ENCODE assay signal across 2 cellular contexts in the genomic region with DNA sequence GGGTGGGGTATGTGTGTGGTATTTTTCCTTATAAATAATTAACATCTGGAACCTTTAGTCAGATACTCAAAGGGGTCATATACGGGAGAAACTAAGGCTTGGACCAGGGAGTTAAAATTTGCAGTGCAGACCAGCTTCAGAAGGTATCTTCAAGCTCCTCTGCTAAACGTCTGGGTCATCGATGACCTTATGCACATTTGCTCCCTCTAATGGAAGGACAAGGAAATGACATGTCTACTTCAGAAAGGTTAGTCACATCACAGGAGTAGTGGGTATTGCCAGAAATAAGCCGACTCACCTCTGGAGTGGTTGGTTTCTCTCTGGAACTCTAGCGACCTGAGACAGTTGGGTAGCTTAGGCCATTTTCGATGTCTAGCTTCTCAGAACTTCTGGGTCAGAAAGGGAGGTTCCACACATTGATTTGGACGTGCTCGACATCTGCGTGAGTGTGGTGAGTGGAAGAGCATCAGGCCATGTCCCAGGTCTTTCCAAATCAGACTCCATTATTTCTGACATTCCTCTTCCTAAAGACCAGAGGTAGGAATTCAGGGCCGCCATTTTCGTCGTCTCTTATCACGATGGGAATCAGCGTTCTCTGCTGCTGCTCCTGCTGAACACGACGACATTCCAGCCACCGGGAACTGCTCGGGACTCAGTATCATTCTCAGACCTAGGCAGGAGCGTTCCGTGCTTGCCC.
TF ChIP-seq lines count a peak whose summit lies in the region.

No MANE protein-coding gene starts in this region.

TF ChIP-seq in HEK293, 187 proteins besides CTCF, POLR2A, EP300 and RAD21:
- TF ChIP-seq YY2 (tag by site-specific recombination; IDR thresholded peaks at IDR 0.05) = no peak
- no peak for TF ChIP-seq ZNF23 (tag by site-specific recombination; IDR thresholded peaks at IDR 0.05; ENCODE audit: borderline replicate concordance)
- TF ChIP-seq ZNF654 (tag by site-specific recombination; IDR thresholded peaks at IDR 0.05; ENCODE audit: low read depth) = peak; percentile 46
- no peak for TF ChIP-seq ZSCAN30 (tag by site-specific recombination; IDR thresholded peaks at IDR 0.05)
- no peak for TF ChIP-seq ZNF184 (tag by site-specific recombination; IDR thresholded peaks at IDR 0.05)
- TF ChIP-seq ZBTB17 (tag by site-specific recombination; IDR thresholded peaks at IDR 0.05) = 0 out of 2 replicates have a peak, but pooled peaks have one; percentile 39

TF ChIP-seq in H1, 55 proteins besides CTCF, POLR2A, EP300 and RAD21:
- TF ChIP-seq, protein P1, sequence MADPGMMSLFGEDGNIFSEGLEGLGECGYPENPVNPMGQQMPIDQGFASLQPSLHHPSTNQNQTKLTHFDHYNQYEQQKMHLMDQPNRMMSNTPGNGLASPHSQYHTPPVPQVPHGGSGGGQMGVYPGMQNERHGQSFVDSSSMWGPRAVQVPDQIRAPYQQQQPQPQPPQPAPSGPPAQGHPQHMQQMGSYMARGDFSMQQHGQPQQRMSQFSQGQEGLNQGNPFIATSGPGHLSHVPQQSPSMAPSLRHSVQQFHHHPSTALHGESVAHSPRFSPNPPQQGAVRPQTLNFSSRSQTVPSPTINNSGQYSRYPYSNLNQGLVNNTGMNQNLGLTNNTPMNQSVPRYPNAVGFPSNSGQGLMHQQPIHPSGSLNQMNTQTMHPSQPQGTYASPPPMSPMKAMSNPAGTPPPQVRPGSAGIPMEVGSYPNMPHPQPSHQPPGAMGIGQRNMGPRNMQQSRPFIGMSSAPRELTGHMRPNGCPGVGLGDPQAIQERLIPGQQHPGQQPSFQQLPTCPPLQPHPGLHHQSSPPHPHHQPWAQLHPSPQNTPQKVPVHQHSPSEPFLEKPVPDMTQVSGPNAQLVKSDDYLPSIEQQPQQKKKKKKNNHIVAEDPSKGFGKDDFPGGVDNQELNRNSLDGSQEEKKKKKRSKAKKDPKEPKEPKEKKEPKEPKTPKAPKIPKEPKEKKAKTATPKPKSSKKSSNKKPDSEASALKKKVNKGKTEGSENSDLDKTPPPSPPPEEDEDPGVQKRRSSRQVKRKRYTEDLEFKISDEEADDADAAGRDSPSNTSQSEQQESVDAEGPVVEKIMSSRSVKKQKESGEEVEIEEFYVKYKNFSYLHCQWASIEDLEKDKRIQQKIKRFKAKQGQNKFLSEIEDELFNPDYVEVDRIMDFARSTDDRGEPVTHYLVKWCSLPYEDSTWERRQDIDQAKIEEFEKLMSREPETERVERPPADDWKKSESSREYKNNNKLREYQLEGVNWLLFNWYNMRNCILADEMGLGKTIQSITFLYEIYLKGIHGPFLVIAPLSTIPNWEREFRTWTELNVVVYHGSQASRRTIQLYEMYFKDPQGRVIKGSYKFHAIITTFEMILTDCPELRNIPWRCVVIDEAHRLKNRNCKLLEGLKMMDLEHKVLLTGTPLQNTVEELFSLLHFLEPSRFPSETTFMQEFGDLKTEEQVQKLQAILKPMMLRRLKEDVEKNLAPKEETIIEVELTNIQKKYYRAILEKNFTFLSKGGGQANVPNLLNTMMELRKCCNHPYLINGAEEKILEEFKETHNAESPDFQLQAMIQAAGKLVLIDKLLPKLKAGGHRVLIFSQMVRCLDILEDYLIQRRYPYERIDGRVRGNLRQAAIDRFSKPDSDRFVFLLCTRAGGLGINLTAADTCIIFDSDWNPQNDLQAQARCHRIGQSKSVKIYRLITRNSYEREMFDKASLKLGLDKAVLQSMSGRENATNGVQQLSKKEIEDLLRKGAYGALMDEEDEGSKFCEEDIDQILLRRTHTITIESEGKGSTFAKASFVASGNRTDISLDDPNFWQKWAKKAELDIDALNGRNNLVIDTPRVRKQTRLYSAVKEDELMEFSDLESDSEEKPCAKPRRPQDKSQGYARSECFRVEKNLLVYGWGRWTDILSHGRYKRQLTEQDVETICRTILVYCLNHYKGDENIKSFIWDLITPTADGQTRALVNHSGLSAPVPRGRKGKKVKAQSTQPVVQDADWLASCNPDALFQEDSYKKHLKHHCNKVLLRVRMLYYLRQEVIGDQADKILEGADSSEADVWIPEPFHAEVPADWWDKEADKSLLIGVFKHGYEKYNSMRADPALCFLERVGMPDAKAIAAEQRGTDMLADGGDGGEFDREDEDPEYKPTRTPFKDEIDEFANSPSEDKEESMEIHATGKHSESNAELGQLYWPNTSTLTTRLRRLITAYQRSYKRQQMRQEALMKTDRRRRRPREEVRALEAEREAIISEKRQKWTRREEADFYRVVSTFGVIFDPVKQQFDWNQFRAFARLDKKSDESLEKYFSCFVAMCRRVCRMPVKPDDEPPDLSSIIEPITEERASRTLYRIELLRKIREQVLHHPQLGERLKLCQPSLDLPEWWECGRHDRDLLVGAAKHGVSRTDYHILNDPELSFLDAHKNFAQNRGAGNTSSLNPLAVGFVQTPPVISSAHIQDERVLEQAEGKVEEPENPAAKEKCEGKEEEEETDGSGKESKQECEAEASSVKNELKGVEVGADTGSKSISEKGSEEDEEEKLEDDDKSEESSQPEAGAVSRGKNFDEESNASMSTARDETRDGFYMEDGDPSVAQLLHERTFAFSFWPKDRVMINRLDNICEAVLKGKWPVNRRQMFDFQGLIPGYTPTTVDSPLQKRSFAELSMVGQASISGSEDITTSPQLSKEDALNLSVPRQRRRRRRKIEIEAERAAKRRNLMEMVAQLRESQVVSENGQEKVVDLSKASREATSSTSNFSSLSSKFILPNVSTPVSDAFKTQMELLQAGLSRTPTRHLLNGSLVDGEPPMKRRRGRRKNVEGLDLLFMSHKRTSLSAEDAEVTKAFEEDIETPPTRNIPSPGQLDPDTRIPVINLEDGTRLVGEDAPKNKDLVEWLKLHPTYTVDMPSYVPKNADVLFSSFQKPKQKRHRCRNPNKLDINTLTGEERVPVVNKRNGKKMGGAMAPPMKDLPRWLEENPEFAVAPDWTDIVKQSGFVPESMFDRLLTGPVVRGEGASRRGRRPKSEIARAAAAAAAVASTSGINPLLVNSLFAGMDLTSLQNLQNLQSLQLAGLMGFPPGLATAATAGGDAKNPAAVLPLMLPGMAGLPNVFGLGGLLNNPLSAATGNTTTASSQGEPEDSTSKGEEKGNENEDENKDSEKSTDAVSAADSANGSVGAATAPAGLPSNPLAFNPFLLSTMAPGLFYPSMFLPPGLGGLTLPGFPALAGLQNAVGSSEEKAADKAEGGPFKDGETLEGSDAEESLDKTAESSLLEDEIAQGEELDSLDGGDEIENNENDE (IDR thresholded peaks at IDR 0.05; ENCODE audit: insufficient replicate concordance, low read length) = no peak
- TF ChIP-seq HDAC2 (IDR thresholded peaks at IDR 0.05; ENCODE audit: borderline replicate concordance in 1 of 2, low read depth in 2 of 2, low read length in 2 of 2) = no peak
- TF ChIP-seq POLR2AphosphoS5 (IDR thresholded peaks at IDR 0.05; ENCODE audit: low read depth, low read length) = no peak
- TF ChIP-seq ASH2L (IDR thresholded peaks at IDR 0.05; ENCODE audit: low read length) = no peak
- no peak for TF ChIP-seq POU5F1 (IDR thresholded peaks at IDR 0.05; ENCODE audit: low read depth, low read length)
- no peak for TF ChIP-seq NANOG (IDR thresholded peaks at IDR 0.05; ENCODE audit: insufficient read depth, low read depth, low read length, poor library complexity, severe bottlenecking)
- no peak for TF ChIP-seq HDAC6 (IDR thresholded peaks at IDR 0.05; ENCODE audit: low read depth, low read length)
- TF ChIP-seq SIX5 (IDR thresholded peaks at IDR 0.05; ENCODE audit: low read depth, low read length) = no peak
- TF ChIP-seq TCF12 (IDR thresholded peaks at IDR 0.05; ENCODE audit: low read depth, low read length) = no peak
- TF ChIP-seq CTBP2 (IDR thresholded peaks at IDR 0.05; ENCODE audit: borderline replicate concordance, insufficient read depth, insufficient read length, low read length) = no peak
- no peak for TF ChIP-seq GABPA (IDR thresholded peaks at IDR 0.05; ENCODE audit: borderline replicate concordance, insufficient read depth, low read length)
- TF ChIP-seq, protein P2, sequence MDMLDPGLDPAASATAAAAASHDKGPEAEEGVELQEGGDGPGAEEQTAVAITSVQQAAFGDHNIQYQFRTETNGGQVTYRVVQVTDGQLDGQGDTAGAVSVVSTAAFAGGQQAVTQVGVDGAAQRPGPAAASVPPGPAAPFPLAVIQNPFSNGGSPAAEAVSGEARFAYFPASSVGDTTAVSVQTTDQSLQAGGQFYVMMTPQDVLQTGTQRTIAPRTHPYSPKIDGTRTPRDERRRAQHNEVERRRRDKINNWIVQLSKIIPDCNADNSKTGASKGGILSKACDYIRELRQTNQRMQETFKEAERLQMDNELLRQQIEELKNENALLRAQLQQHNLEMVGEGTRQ (IDR thresholded peaks at IDR 0.05; ENCODE audit: low read length) = no peak
- no peak for TF ChIP-seq KDM5A (IDR thresholded peaks at IDR 0.05; ENCODE audit: low read length)
- peak; percentile 89 for TF ChIP-seq BACH1 (IDR thresholded peaks at IDR 0.05; ENCODE audit: low read length)
- TF ChIP-seq EGR1 (IDR thresholded peaks at IDR 0.05; ENCODE audit: borderline replicate concordance, low read depth, low read length) = no peak
- TF ChIP-seq CBX8 (IDR thresholded peaks at IDR 0.05; ENCODE audit: borderline replicate concordance, low read depth, low read length) = no peak
- peak; percentile 40; the same call in 1 of the 2 replicates for TF ChIP-seq TEAD4 (IDR thresholded peaks at IDR 0.05; ENCODE audit: low read depth, low read length)
- no peak for TF ChIP-seq KDM1A (IDR thresholded peaks at IDR 0.05; ENCODE audit: borderline replicate concordance, low read length)
- TF ChIP-seq RBBP5 (IDR thresholded peaks at IDR 0.05; ENCODE audit: borderline replicate concordance, low read depth, low read length) = no peak
- no peak for TF ChIP-seq FOSL1 (IDR thresholded peaks at IDR 0.05; ENCODE audit: insufficient read depth, low read depth, low read length)
- no peak for TF ChIP-seq SUZ12 (IDR thresholded peaks at IDR 0.05; ENCODE audit: low read length)
- TF ChIP-seq SIRT6 (IDR thresholded peaks at IDR 0.05; ENCODE audit: low read length) = no peak
- TF ChIP-seq GTF2F1 (IDR thresholded peaks at IDR 0.05; ENCODE audit: borderline replicate concordance, low read depth, low read length) = no peak
- TF ChIP-seq RNF2 (IDR thresholded peaks at IDR 0.05; ENCODE audit: borderline replicate concordance, low read depth, low read length, missing control alignments, poor library complexity, severe bottlenecking) = no peak
- TF ChIP-seq NRF1 (IDR thresholded peaks at IDR 0.05; ENCODE audit: low read depth, low read length) = no peak
- TF ChIP-seq CBX5 (IDR thresholded peaks at IDR 0.05; ENCODE audit: low read depth, low read length) = no peak
- no peak for TF ChIP-seq ZNF274 (IDR thresholded peaks at IDR 0.05; ENCODE audit: borderline replicate concordance, extremely low read depth, low read length)
- TF ChIP-seq JUN (IDR thresholded peaks at IDR 0.05; ENCODE audit: low read depth, low read length) = no peak
- TF ChIP-seq MAFK (IDR thresholded peaks at IDR 0.05; ENCODE audit: low read depth, low read length) = peak; percentile 71; the same call in 1 of the 2 replicates
- no peak for TF ChIP-seq SP2 (IDR thresholded peaks at IDR 0.05; ENCODE audit: low read length)
- 0 out of 2 replicates have a peak, but pooled peaks have one; percentile 16 for TF ChIP-seq JUND (IDR thresholded peaks at IDR 0.05; ENCODE audit: low read length)
- TF ChIP-seq RXRA (IDR thresholded peaks at IDR 0.05; ENCODE audit: insufficient read depth, low read depth, low read length) = no peak
- no peak for TF ChIP-seq CHD2 (IDR thresholded peaks at IDR 0.05; ENCODE audit: low read length)
- peak; percentile 47; the same call in 1 of the 2 replicates for TF ChIP-seq TAF1 (IDR thresholded peaks at IDR 0.05; ENCODE audit: low read depth, low read length)
- TF ChIP-seq SP4 (IDR thresholded peaks at IDR 0.05; ENCODE audit: low read length) = no peak
